In genomic region chr6:150029276-150029675, GRCh38 we compare ENCODE assay signal across 21 cellular contexts. TPM values are rescaled to one million over a fixed set of nuclear protein-coding genes. Genes with fewer than 3 reads are reported as not detected.
"Had no signal": no experiment of that assay in that cellular context is flagged by ENCODE, and none has a peak within 500 bp of the region (broad histone marks: within the 10 kb centered on the region; RNA-seq: fewer than 3 reads in every experiment).

No MANE protein-coding gene starts in this region.

- H3K36me3 ChIP-seq: brain microvascular endothelial cell had no signal

- DNase-seq: activated CD4-positive, alpha-beta T cell treated with anti-CD3 and anti-CD28 coated beads for 36 hours; activated CD4-positive, alpha-beta T cell treated with anti-CD3 and anti-CD28 coated beads, Interleukin-2, amount 10 ng/mL, durations not matched to agents 7 days and 5 days; activated CD4-positive, alpha-beta T cell treated with anti-CD3 and anti-CD28 coated beads, Interleukin-2, amount 50 U/mL, for 48 hours; activated CD8-positive, alpha-beta T cell treated with anti-CD3 and anti-CD28 coated beads, Interleukin-2, amount 10 ng/mL, durations not matched to agents 7 days and 5 days; activated naive CD4-positive, alpha-beta T cell; activated naive CD4-positive, alpha-beta T cell treated with anti-CD3 and anti-CD28 coated beads, Interleukin-2, amount 50 U/mL, for 16 hours; activated naive CD8-positive, alpha-beta T cell treated with anti-CD3 and anti-CD28 coated beads for 36 hours; activated T-cell treated with anti-CD3 and anti-CD28 coated beads, Interleukin-2, amount 50 U/mL, for 24 hours; amniotic stem cell; brain microvascular endothelial cell; NCI-H1092 treated with DMSO at 0.1 percent for 48 hours; NCI-H1417 treated with DMSO at 0.1 percent for 48 hours; NCI-H187 treated with DMSO at 0.1 percent for 48 hours; NCI-H2081 treated with DMSO at 0.1 percent for 48 hours; NCI-H510A; NCI-H748 treated with DMSO at 0.1 percent for 48 hours; NK-92 treated with Interleukin-12 subunit alpha and Interleukin-12 subunit beta, amount 100 ng/mL, for 24 hours; OCI-M1; Right ventricle myocardium superior had no signal

- H3K27ac Mint-ChIP-seq: activated CD4-positive, alpha-beta T cell treated with anti-CD3 and anti-CD28 coated beads for 36 hours; activated CD4-positive, alpha-beta T cell treated with anti-CD3 and anti-CD28 coated beads, Interleukin-2, amount 10 ng/mL, durations not matched to agents 7 days and 5 days; activated CD8-positive, alpha-beta T cell treated with anti-CD3 and anti-CD28 coated beads, Interleukin-2, amount 10 ng/mL, durations not matched to agents 7 days and 5 days; activated naive CD8-positive, alpha-beta T cell treated with anti-CD3 and anti-CD28 coated beads for 36 hours; activated T-cell treated with anti-CD3 and anti-CD28 coated beads, Interleukin-2, amount 50 U/mL, for 24 hours had no signal

- H3K27ac ChIP-seq: brain microvascular endothelial cell had no signal

- H3K36me3 Mint-ChIP-seq: activated naive CD8-positive, alpha-beta T cell treated with anti-CD3 and anti-CD28 coated beads for 36 hours had no signal

- H3K4me3 Mint-ChIP-seq: activated CD4-positive, alpha-beta T cell treated with anti-CD3 and anti-CD28 coated beads for 36 hours; activated CD4-positive, alpha-beta T cell treated with anti-CD3 and anti-CD28 coated beads, Interleukin-2, amount 10 ng/mL, durations not matched to agents 7 days and 5 days; activated CD8-positive, alpha-beta T cell treated with anti-CD3 and anti-CD28 coated beads, Interleukin-2, amount 10 ng/mL, durations not matched to agents 7 days and 5 days; activated naive CD8-positive, alpha-beta T cell treated with anti-CD3 and anti-CD28 coated beads for 36 hours; activated T-cell treated with anti-CD3 and anti-CD28 coated beads, Interleukin-2, amount 50 U/mL, for 24 hours; central memory CD8-positive, alpha-beta T cell had no signal

- H3K9me3 Mint-ChIP-seq: activated CD4-positive, alpha-beta T cell treated with anti-CD3 and anti-CD28 coated beads, Interleukin-2, amount 10 ng/mL, durations not matched to agents 7 days and 5 days; activated naive CD8-positive, alpha-beta T cell treated with anti-CD3 and anti-CD28 coated beads for 36 hours; activated T-cell treated with anti-CD3 and anti-CD28 coated beads, Interleukin-2, amount 50 U/mL, for 24 hours; central memory CD8-positive, alpha-beta T cell had no signal

RNA-seq across cellular contexts. Expression of gene RAET1L, which starts 3.9 kb away (rescaled TPM):
- polyA plus RNA-seq: aorta had no signal
